ENCODE assay signal across 33 cellular contexts in the genomic region with DNA sequence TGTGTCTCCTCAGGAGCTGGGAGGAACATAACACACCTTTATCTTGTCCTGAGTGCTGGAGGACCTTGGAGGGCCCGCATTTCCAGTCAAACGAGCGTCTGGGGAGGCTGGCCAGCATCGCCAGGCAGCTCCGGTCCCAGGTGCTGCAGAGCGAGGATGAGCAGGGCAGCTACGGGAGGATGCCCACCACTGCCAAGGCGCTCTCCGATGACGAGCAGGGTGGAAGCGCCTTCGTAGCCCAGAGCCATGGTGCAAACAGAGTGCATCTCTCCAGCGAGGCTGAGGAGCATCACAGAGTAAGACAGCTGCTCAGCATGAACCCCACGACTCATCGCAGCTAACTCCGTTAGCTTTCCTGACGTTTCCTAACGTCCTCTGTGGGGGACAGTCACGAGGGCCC. TPM values are rescaled to one million over a fixed set of nuclear protein-coding genes. Genes with fewer than 3 reads are reported as not detected.
"Had no signal": no experiment of that assay in that cellular context is flagged by ENCODE, and none has a peak within 500 bp of the region (broad histone marks: within the 10 kb centered on the region; RNA-seq: fewer than 3 reads in every experiment).

No MANE protein-coding gene starts in this region.

- FAIRE-seq: astrocyte had no signal

- H3K36me3 ChIP-seq: cardiac muscle cell, esophagus muscularis mucosa, gastrocnemius medialis, heart left ventricle had no signal

- H3K27ac ChIP-seq: cardiac muscle cell, coronary artery, dorsolateral prefrontal cortex, esophagus muscularis mucosa, foreskin keratinocyte, gastrocnemius medialis, heart left ventricle had no signal

- DNase-seq: activated CD4-positive, alpha-beta memory T cell treated with anti-CD3 and anti-CD28 coated beads, Interleukin-2, amount 10 ng/mL, durations not matched to agents 7 days and 5 days; activated CD4-positive, alpha-beta T cell treated with anti-CD3 and anti-CD28 coated beads for 4 hours; activated CD4-positive, alpha-beta T cell treated with anti-CD3 and anti-CD28 coated beads, Interleukin-2, amount 10 ng/mL, durations not matched to agents 7 days and 5 days; activated CD4-positive, alpha-beta T cell treated with anti-CD3 and anti-CD28 coated beads, Interleukin-2, amount 50 U/mL, for 4 hours; activated CD4-positive, CD25-positive, alpha-beta regulatory T cell; activated CD4-positive, CD25-positive, alpha-beta regulatory T cell treated with anti-CD3 and anti-CD28 coated beads, Interleukin-2, amount 50 U/mL, for 72 hours; activated CD8-positive, alpha-beta memory T cell treated with anti-CD3 and anti-CD28 coated beads, Interleukin-2, amount 50 U/mL, for 48 hours; activated gamma-delta T cell; activated naive CD4-positive, alpha-beta T cell; activated naive CD4-positive, alpha-beta T cell treated with anti-CD3 and anti-CD28 coated beads, Interleukin-2, amount 10 ng/mL, durations not matched to agents 7 days and 5 days; activated T-cell treated with anti-CD3 and anti-CD28 coated beads for 4 hours; activated T-cell treated with anti-CD3 and anti-CD28 coated beads, Interleukin-2, amount 50 U/mL, for 24 hours; activated T-cell treated with anti-CD3 and anti-CD28 coated beads, Interleukin-2, amount 50 U/mL, for 72 hours; amniotic stem cell; anterior cingulate cortex; central memory CD4-positive, alpha-beta T cell; cerebellar nuclear complex; dorsolateral prefrontal cortex; effector memory CD4-positive, alpha-beta T cell; endodermal cell; foreskin keratinocyte; gastrocnemius medialis; glutamatergic neuron; heart left ventricle; hypothalamus; T-helper 17 cell; T1000 had no signal

- H3K4me3 ChIP-seq: cardiac muscle cell, coronary artery, dorsolateral prefrontal cortex, esophagus muscularis mucosa, gastrocnemius medialis, heart left ventricle had no signal

- H3K4me1 ChIP-seq: esophagus muscularis mucosa, foreskin keratinocyte had no signal

- H3K27me3 ChIP-seq: cardiac muscle cell, foreskin keratinocyte, gastrocnemius medialis had no signal

- H3K9me3 ChIP-seq: esophagus muscularis mucosa, gastrocnemius medialis, heart left ventricle had no signal

- ATAC-seq: activated T-cell treated with anti-CD3 and anti-CD28 coated beads, Interleukin-2, amount 50 U/mL, for 72 hours; foreskin keratinocyte; T-helper 17 cell had no signal

RNA-seq across cellular contexts. Expression of a gene that starts 0.4 kb away (rescaled TPM):
- total RNA-seq: activated CD4-positive, alpha-beta memory T cell treated with anti-CD3 and anti-CD28 coated beads, Interleukin-2, amount 10 ng/mL, durations not matched to agents 7 days and 5 days; activated CD4-positive, alpha-beta T cell treated with anti-CD3 and anti-CD28 coated beads, Interleukin-2, amount 10 ng/mL, durations not matched to agents 7 days and 5 days; activated T-cell treated with anti-CD3 and anti-CD28 coated beads, Interleukin-2, amount 50 U/mL, for 72 hours; astrocyte; cardiac muscle cell; dorsolateral prefrontal cortex; endodermal cell; epithelial cell of proximal tubule; esophagus muscularis mucosa; foreskin keratinocyte; gastrocnemius medialis; heart left ventricle; T-helper 17 cell had no signal
- polyA plus RNA-seq: adipose tissue, cardiac muscle cell, foreskin keratinocyte, heart left ventricle had no signal

RNA-seq across cellular contexts. Expression of a gene that starts 30.3 kb away (rescaled TPM):
- total RNA-seq: activated CD4-positive, alpha-beta memory T cell treated with anti-CD3 and anti-CD28 coated beads, Interleukin-2, amount 10 ng/mL, durations not matched to agents 7 days and 5 days; activated CD4-positive, alpha-beta T cell treated with anti-CD3 and anti-CD28 coated beads, Interleukin-2, amount 10 ng/mL, durations not matched to agents 7 days and 5 days; activated T-cell treated with anti-CD3 and anti-CD28 coated beads, Interleukin-2, amount 50 U/mL, for 72 hours; cardiac muscle cell; epithelial cell of proximal tubule; gastrocnemius medialis; heart left ventricle; T-helper 17 cell had no signal
- polyA plus RNA-seq: cardiac muscle cell, heart left ventricle had no signal
